2 cellular contexts compared by ENCODE assay signal in the genomic region with DNA sequence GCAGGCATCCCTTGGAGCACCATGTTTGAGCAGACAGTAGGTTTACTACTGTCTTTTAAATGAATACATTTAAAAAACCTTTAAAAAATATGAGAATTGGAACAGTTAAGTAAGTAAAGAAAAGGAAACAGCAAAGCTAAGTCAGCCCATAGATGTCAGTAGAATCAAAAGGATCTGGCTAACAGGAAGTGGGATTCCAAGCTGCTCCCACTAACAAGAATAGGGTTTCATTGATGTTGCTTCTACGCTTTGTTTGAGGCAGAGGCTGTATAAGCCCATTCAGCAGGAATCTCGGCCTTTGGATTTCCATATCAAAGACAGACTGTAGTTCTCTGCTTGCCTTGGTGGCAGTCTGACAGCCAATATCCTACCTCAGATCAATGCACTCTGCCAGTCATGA.
TF ChIP-seq lines count a peak whose summit lies in the region.

No MANE protein-coding gene starts in this region.

TF ChIP-seq in SK-N-SH, 30 proteins besides CTCF, POLR2A, EP300 and RAD21 (continued from another document):
- TF ChIP-seq, protein P1, sequence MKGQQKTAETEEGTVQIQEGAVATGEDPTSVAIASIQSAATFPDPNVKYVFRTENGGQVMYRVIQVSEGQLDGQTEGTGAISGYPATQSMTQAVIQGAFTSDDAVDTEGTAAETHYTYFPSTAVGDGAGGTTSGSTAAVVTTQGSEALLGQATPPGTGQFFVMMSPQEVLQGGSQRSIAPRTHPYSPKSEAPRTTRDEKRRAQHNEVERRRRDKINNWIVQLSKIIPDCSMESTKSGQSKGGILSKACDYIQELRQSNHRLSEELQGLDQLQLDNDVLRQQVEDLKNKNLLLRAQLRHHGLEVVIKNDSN (IDR thresholded peaks at IDR 0.05; ENCODE audit: borderline replicate concordance, low read depth): no peak
- TF ChIP-seq TAF1 (IDR thresholded peaks at IDR 0.05; ENCODE audit: borderline replicate concordance, low read depth, low read length): no peak
TF ChIP-seq in SK-N-SH: peak in this region for 0.

TF ChIP-seq in SK-N-SH treated with all-trans-retinoic acid at 6 μM for 48 hours, 23 proteins besides CTCF, POLR2A, EP300 and RAD21 (continued from another document):
- TF ChIP-seq POU6F1 (CRISPR knock-in tag; IDR thresholded peaks at IDR 0.05; ENCODE audit: borderline replicate concordance, low read depth) (no peak), ZNF70 (CRISPR knock-in tag; IDR thresholded peaks at IDR 0.05) (no peak), ZFP3 (CRISPR knock-in tag; IDR thresholded peaks at IDR 0.05) (no peak), ZFP30 (CRISPR knock-in tag; IDR thresholded peaks at IDR 0.05) (no peak), PATZ1 (CRISPR knock-in tag; IDR thresholded peaks at IDR 0.05; ENCODE audit: borderline replicate concordance) (no peak), ZNF565 (CRISPR knock-in tag; conservative IDR thresholded peaks at IDR 0.05; ENCODE audit: low read depth) (no peak), ZNF8 (CRISPR knock-in tag; IDR thresholded peaks at IDR 0.05) (no peak)
